ENCODE assay signal across 1 cellular context in the genomic region with DNA sequence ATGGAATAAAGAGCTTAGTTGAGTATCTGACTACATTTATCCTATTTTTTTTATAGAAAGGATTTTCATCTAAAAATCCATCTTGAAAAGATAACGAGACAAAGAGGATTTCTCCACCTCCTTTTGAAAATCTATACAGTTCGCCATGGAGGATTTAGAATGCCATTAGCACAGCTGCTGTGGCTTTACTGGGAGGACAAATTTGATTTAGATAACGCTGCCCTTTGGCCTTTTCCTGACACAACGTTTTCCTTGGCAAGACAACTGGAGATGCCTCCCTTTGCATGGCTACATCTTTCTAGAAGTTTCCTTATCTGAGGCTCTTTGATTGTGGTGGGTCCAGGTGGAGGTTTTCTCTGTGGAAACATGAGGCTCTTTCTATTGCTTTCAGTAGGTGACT.
TF ChIP-seq lines count a peak whose summit lies in the region.

No MANE protein-coding gene starts in this region.

TF ChIP-seq in IMR-90, 13 proteins besides CTCF, POLR2A, EP300 and RAD21 (continued from another document):
- TF ChIP-seq, protein P1, sequence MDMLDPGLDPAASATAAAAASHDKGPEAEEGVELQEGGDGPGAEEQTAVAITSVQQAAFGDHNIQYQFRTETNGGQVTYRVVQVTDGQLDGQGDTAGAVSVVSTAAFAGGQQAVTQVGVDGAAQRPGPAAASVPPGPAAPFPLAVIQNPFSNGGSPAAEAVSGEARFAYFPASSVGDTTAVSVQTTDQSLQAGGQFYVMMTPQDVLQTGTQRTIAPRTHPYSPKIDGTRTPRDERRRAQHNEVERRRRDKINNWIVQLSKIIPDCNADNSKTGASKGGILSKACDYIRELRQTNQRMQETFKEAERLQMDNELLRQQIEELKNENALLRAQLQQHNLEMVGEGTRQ (IDR thresholded peaks at IDR 0.05; ENCODE audit: low read depth, low read length), result no peak
- TF ChIP-seq FOS (IDR thresholded peaks at IDR 0.05; ENCODE audit: low read depth, low read length) (no peak), BHLHE40 (IDR thresholded peaks at IDR 0.05; ENCODE audit: low read depth, low read length) (no peak), CHD1 (IDR thresholded peaks at IDR 0.05; ENCODE audit: low read depth, low read length) (no peak), NFE2L2 (IDR thresholded peaks at IDR 0.05; ENCODE audit: low read depth, low read length) (no peak), SMC3 (IDR thresholded peaks at IDR 0.05; ENCODE audit: low read depth, low read length) (no peak), RCOR1 (IDR thresholded peaks at IDR 0.05; ENCODE audit: insufficient replicate concordance, low read length) (no peak)
- TF ChIP-seq, protein P2, sequence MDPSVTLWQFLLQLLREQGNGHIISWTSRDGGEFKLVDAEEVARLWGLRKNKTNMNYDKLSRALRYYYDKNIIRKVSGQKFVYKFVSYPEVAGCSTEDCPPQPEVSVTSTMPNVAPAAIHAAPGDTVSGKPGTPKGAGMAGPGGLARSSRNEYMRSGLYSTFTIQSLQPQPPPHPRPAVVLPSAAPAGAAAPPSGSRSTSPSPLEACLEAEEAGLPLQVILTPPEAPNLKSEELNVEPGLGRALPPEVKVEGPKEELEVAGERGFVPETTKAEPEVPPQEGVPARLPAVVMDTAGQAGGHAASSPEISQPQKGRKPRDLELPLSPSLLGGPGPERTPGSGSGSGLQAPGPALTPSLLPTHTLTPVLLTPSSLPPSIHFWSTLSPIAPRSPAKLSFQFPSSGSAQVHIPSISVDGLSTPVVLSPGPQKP (IDR thresholded peaks at IDR 0.05; ENCODE audit: borderline replicate concordance, low read depth, low read length), result no peak
TF ChIP-seq in IMR-90: peak in this region for 0.
